Comparison of ENCODE assay signal across 12 cellular contexts in genomic region chr10:74000892-74001669, GRCh38.
DNase-seq lines count a peak whose midpoint lies in the region; ATAC-seq and TF ChIP-seq lines count a peak whose summit lies in the region.
"Had no signal": no experiment of that assay in that cellular context is flagged by ENCODE, and none has a peak within 500 bp of the region (broad histone marks: within the 10 kb centered on the region; RNA-seq: fewer than 3 reads in every experiment).

No MANE protein-coding gene starts in this region.

- H3K4me1 ChIP-seq in HUES48 (ENCODE audit: control insufficient read depth, insufficient read depth, low read length) (peaks cover 15% of the 10 kb centered on the region), muscle layer of colon (ENCODE audit: insufficient read depth, low read length) (peaks cover 25% of the 10 kb centered on the region)

- no peaks in the 10 kb centered on the region for H3K9me3 ChIP-seq in HUES48 (ENCODE audit: control insufficient read depth, insufficient read depth, low read length)
- no peaks in the 10 kb centered on the region for H3K9me3 ChIP-seq in muscle layer of colon (ENCODE audit: low read length)
- H3K9me3 ChIP-seq: vagina had no signal

- H3K9ac ChIP-seq in HUES48 (ENCODE audit: low read depth, low read length): peak overlapping the region; percentile 30; the same call in 1 of the 2 replicates
- H3K9ac ChIP-seq in muscle layer of colon (ENCODE audit: low read length): peak overlapping the region; percentile 5

- no peak for TF ChIP-seq CTCF in 22Rv1 (IDR thresholded peaks at IDR 0.05)

- peak overlapping the region; percentile 6; the same call in 1 of the 2 replicates for H3K27ac ChIP-seq in 22Rv1
- no peak overlapping the region for H3K27ac ChIP-seq in HUES48 (ENCODE audit: low read depth, low read length)
- H3K27ac ChIP-seq in muscle layer of colon (ENCODE audit: low read depth, low read length): peak overlapping the region; percentile 39
- H3K27ac ChIP-seq: vagina had no signal

- H3K36me3 ChIP-seq in HUES48 (ENCODE audit: control insufficient read depth, insufficient read depth, low read length): peaks cover 48% of the 10 kb centered on the region
- H3K36me3 ChIP-seq in muscle layer of colon (ENCODE audit: insufficient read depth, low read length): peaks cover 6% of the 10 kb centered on the region
- H3K36me3 ChIP-seq: vagina had no signal

- H3K4me1 Mint-ChIP-seq in dendritic cell treated with granulocyte-macrophage colony-stimulating factor and Interleukin-4, amounts not matched to agents 40 ng/mL and 50 ng/mL, for 4 days (ENCODE audit: low read depth): peaks cover 63% of the 10 kb centered on the region

- peak overlapping the region; percentile 95 for H3K4me3 Mint-ChIP-seq in dendritic cell treated with granulocyte-macrophage colony-stimulating factor and Interleukin-4, amounts not matched to agents 40 ng/mL and 50 ng/mL, for 4 days
- H3K4me3 Mint-ChIP-seq: activated CD4-positive, alpha-beta T cell treated with anti-CD3 and anti-CD28 coated beads for 36 hours; CD8-positive, alpha-beta T cell had no signal

- H3K36me3 Mint-ChIP-seq in dendritic cell treated with granulocyte-macrophage colony-stimulating factor and Interleukin-4, amounts not matched to agents 40 ng/mL and 50 ng/mL, for 4 days (ENCODE audit: low read depth): peaks cover 73% of the 10 kb centered on the region

- DNase-seq in OCI-M1 (lab: John Stamatoyannopoulos, UW) (no peak), SW 1271 (lab: John Stamatoyannopoulos, UW) (no peak)
- DNase-seq in activated CD4-positive, CD25-positive, alpha-beta regulatory T cell (lab: John Stamatoyannopoulos, UW): no peak
- DNase-seq: activated CD4-positive, alpha-beta T cell treated with anti-CD3 and anti-CD28 coated beads for 36 hours; CD8-positive, alpha-beta T cell; NCI-H69 had no signal

- intact Hi-C loops in dendritic cell treated with granulocyte-macrophage colony-stimulating factor and Interleukin-4, amounts not matched to agents 40 ng/mL and 50 ng/mL, for 4 days (cut with micrococcal nuclease): loop anchor here (10.0 kb wide), 1 partner anchor 54 kb away; no protein-coding TSS in a partner anchor

- no peaks in the 10 kb centered on the region for H3K9me3 Mint-ChIP-seq in dendritic cell treated with granulocyte-macrophage colony-stimulating factor and Interleukin-4, amounts not matched to agents 40 ng/mL and 50 ng/mL, for 4 days
- H3K9me3 Mint-ChIP-seq: CD8-positive, alpha-beta T cell had no signal

- H3K4me3 ChIP-seq in HUES48 (ENCODE audit: low read depth, low read length) (peak overlapping the region; percentile 100), muscle layer of colon (ENCODE audit: low read depth in 1 of 2, low read length in 2 of 2) (peak overlapping the region; percentile 30 to 100)

- ATAC-seq in GM18502 (IDR thresholded peaks at IDR 0.05; ENCODE audit: poor library complexity, unreplicated experiment): no peak
- ATAC-seq: activated CD4-positive, alpha-beta T cell treated with anti-CD3 and anti-CD28 coated beads for 36 hours; CD8-positive, alpha-beta T cell had no signal

- H3K27me3 Mint-ChIP-seq in dendritic cell treated with granulocyte-macrophage colony-stimulating factor and Interleukin-4, amounts not matched to agents 40 ng/mL and 50 ng/mL, for 4 days: no peaks in the 10 kb centered on the region
- H3K27me3 Mint-ChIP-seq: activated CD4-positive, alpha-beta T cell treated with anti-CD3 and anti-CD28 coated beads for 36 hours had no signal

- H3K27me3 ChIP-seq in HUES48 (ENCODE audit: control insufficient read depth, insufficient read depth, low read length): no peaks in the 10 kb centered on the region
- H3K27me3 ChIP-seq in muscle layer of colon (ENCODE audit: control insufficient read depth in 1 of 2, insufficient read depth in 2 of 2, low read length in 2 of 2): no peaks in the 10 kb centered on the region
- H3K27me3 ChIP-seq: vagina had no signal

- no peak overlapping the region for H3K27ac Mint-ChIP-seq in dendritic cell treated with granulocyte-macrophage colony-stimulating factor and Interleukin-4, amounts not matched to agents 40 ng/mL and 50 ng/mL, for 4 days
- H3K27ac Mint-ChIP-seq: activated CD4-positive, alpha-beta T cell treated with anti-CD3 and anti-CD28 coated beads for 36 hours; CD8-positive, alpha-beta T cell had no signal
